In genomic region chr7:147279951-147280350, GRCh38 we compare ENCODE assay signal across 16 cellular contexts.
A peak's percentile ranks its signal among the peaks of the same experiment; 100 is the strongest.
DNase-seq lines count a peak whose midpoint lies in the region; ATAC-seq and TF ChIP-seq lines count a peak whose summit lies in the region.
"Had no signal": no experiment of that assay in that cellular context is flagged by ENCODE, and none has a peak within 500 bp of the region (broad histone marks: within the 10 kb centered on the region; RNA-seq: fewer than 3 reads in every experiment).

No MANE protein-coding gene starts in this region.

- H3K4me3 ChIP-seq in OCI-LY1 (ENCODE audit: low read depth, low read length, poor library complexity, severe bottlenecking) (no peak overlapping the region), mesodermal cell (ENCODE audit: extremely low read depth, insufficient read depth, low read length, poor library complexity, severe bottlenecking) (no peak overlapping the region), MM.1S (ENCODE audit: low read length) (no peak overlapping the region)
- H3K4me3 ChIP-seq: heart left ventricle had no signal

- no peaks in the 10 kb centered on the region for H4K20me1 ChIP-seq in OCI-LY1 (ENCODE audit: insufficient read depth, low read length)
- no peaks in the 10 kb centered on the region for H4K20me1 ChIP-seq in MM.1S (ENCODE audit: insufficient read depth, low read length)

- H3K4me2 ChIP-seq in OCI-LY1 (ENCODE audit: low read length) (no peak overlapping the region), MM.1S (ENCODE audit: low read depth, low read length) (no peak overlapping the region)

- no CpG with 5 or more reads among the region's 2 CpGs for WGBS in mesodermal cell (ENCODE audit: insufficient coverage in 2 of 2), 2 experiments

- DNase-seq in DMS153 (lab: John Stamatoyannopoulos, UW): peak; percentile 95
- DNase-seq in NCI-H1436 treated with DMSO at 0.1 percent for 48 hours (lab: John Stamatoyannopoulos, UW): peak; percentile 70
- DNase-seq in MM.1S: no peak
- DNase-seq in activated CD8-positive, alpha-beta memory T cell treated with anti-CD3 and anti-CD28 coated beads for 24 hours: no peak
- DNase-seq in HPDE6-E6E7 (ENCODE audit: extremely low spot score): no peak
- DNase-seq: activated gamma-delta T cell, aorta, cortex of kidney, heart left ventricle, NCI-H526 treated with DMSO at 0.1 percent for 48 hours, retina, T-helper 1 cell had no signal

- H3F3A ChIP-seq in OCI-LY1 (ENCODE audit: insufficient read depth, low read length) (no peaks in the 10 kb centered on the region), MM.1S (ENCODE audit: insufficient read depth, low read length) (no peaks in the 10 kb centered on the region)

- H3K9ac ChIP-seq in OCI-LY1 (ENCODE audit: low read length): no peak overlapping the region
- H3K9ac ChIP-seq in MM.1S (ENCODE audit: low read length): no peak overlapping the region

- H3K27me3 ChIP-seq in OCI-LY1 (ENCODE audit: insufficient read depth, low read length) (no peaks in the 10 kb centered on the region), MM.1S (replicated peaks; ENCODE audit: insufficient read depth, low read length) (no peaks in the 10 kb centered on the region)
- H3K27me3 ChIP-seq: heart left ventricle had no signal

- no peak overlapping the region for H3K27ac ChIP-seq in OCI-LY1 (ENCODE audit: low read depth, low read length, poor library complexity, severe bottlenecking)
- H3K27ac ChIP-seq in mesodermal cell (ENCODE audit: low read depth, low read length, severe bottlenecking): peak overlapping the region; percentile 25
- no peak overlapping the region for H3K27ac ChIP-seq in MM.1S (ENCODE audit: low read length)
- H3K27ac ChIP-seq: heart left ventricle had no signal

- H3K9me3 ChIP-seq in OCI-LY1 (ENCODE audit: low read length) (no peaks in the 10 kb centered on the region), mesodermal cell (ENCODE audit: control insufficient read depth, low read length) (no peaks in the 10 kb centered on the region), MM.1S (replicated peaks; ENCODE audit: insufficient read depth, low read length) (no peaks in the 10 kb centered on the region)

- H3K36me3 ChIP-seq in OCI-LY1 (ENCODE audit: insufficient read depth, low read length) (no peaks in the 10 kb centered on the region), mesodermal cell (ENCODE audit: control insufficient read depth, insufficient read depth, low read length) (no peaks in the 10 kb centered on the region), MM.1S (replicated peaks; ENCODE audit: insufficient read depth, low read length) (no peaks in the 10 kb centered on the region)
- H3K36me3 ChIP-seq: heart left ventricle had no signal

- H3K9me2 ChIP-seq in OCI-LY1 (ENCODE audit: low read depth, low read length) (no peaks in the 10 kb centered on the region), MM.1S (replicated peaks; ENCODE audit: insufficient read depth, low read length) (no peaks in the 10 kb centered on the region)

- H2AFZ ChIP-seq in OCI-LY1 (ENCODE audit: low read length): peak overlapping the region; percentile 16; the same call in 1 of the 2 replicates
- no peak overlapping the region for H2AFZ ChIP-seq in MM.1S (ENCODE audit: low read length)

- H3K4me1 ChIP-seq in OCI-LY1 (ENCODE audit: insufficient read depth, low read length, severe bottlenecking) (peaks cover 11% of the 10 kb centered on the region), mesodermal cell (ENCODE audit: control insufficient read depth, insufficient read depth, low read length, poor library complexity, severe bottlenecking) (no peaks in the 10 kb centered on the region), MM.1S (ENCODE audit: low read length) (no peaks in the 10 kb centered on the region)
- H3K4me1 ChIP-seq: heart left ventricle had no signal

- H3K79me2 ChIP-seq in OCI-LY1 (ENCODE audit: insufficient read depth, low read length) (no peaks in the 10 kb centered on the region), MM.1S (ENCODE audit: low read length) (no peaks in the 10 kb centered on the region)

- no peak for ATAC-seq in GM18520 (IDR thresholded peaks at IDR 0.05; ENCODE audit: unreplicated experiment)
- ATAC-seq: heart left ventricle, left lobe of liver had no signal

- TF ChIP-seq CTCF in OCI-LY1 (IDR thresholded peaks at IDR 0.05; ENCODE audit: low read length) (no peak), MM.1S (IDR thresholded peaks at IDR 0.05; ENCODE audit: low read length) (no peak)

Comparison
In these comparisons a context has a peak if more than half of its experiments do, and no peak if none do; other contexts are left out.
1. DNase-seq: peak in DMS153 (single experiment) and NCI-H1436 treated with DMSO at 0.1 percent for 48 hours (single experiment); none in MM.1S (single experiment), activated CD8-positive, alpha-beta memory T cell treated with anti-CD3 and anti-CD28 coated beads for 24 hours (single experiment) and HPDE6-E6E7 (single experiment).